8 cellular contexts compared by ENCODE assay signal in genomic region chr19:45059258-45059965, GRCh38. TPM values are rescaled to one million over a fixed set of nuclear protein-coding genes. Genes with fewer than 3 reads are reported as not detected.
A peak's percentile ranks its signal among the peaks of the same experiment; 100 is the strongest.
DNase-seq lines count a peak whose midpoint lies in the region; ATAC-seq and TF ChIP-seq lines count a peak whose summit lies in the region.

No MANE protein-coding gene starts in this region.

- intact Hi-C loops in activated CD8-positive, alpha-beta T cell treated with anti-CD3 and anti-CD28 coated beads for 36 hours (cut with micrococcal nuclease) = no loop called here
- intact Hi-C loops in dorsolateral prefrontal cortex (cut with DNase I) = loop anchor here (1.0 to 10.0 kb wide), 5 partner anchors 15 to 157 kb away; partner anchors contain the start of gene APOE (in 1 of the 2)

- peaks cover 2% of the 10 kb centered on the region for H3K4me1 Mint-ChIP-seq in activated CD8-positive, alpha-beta T cell treated with anti-CD3 and anti-CD28 coated beads for 36 hours (ENCODE audit: low read depth)

- TF ChIP-seq CTCF in HFF-Myc (IDR thresholded peaks at IDR 0.05; ENCODE audit: low read depth, low read length, missing control alignments) (peak; percentile 93), dorsolateral prefrontal cortex (IDR thresholded peaks at IDR 0.05 in 54 of 56, conservative IDR thresholded peaks at IDR 0.05 in 2 of 56; ENCODE audit: low read depth in 1 of 56, partially characterized antibody in 56 of 56) (peak; percentile 74 to 95 (median 90))
- TF ChIP-seq CTCF in activated CD8-positive, alpha-beta T cell treated with anti-CD3 and anti-CD28 coated beads for 36 hours (IDR thresholded peaks at IDR 0.05) = peak; percentile 88

- H3K4me3 Mint-ChIP-seq in activated CD8-positive, alpha-beta T cell treated with anti-CD3 and anti-CD28 coated beads for 36 hours = no peak overlapping the region

- peak; percentile 95 for ATAC-seq in activated CD8-positive, alpha-beta T cell treated with anti-CD3 and anti-CD28 coated beads for 36 hours
- no peak for ATAC-seq in HG03095 (IDR thresholded peaks at IDR 0.05; ENCODE audit: unreplicated experiment)

- H3K4me3 ChIP-seq in HFF-Myc (replicated peaks; ENCODE audit: low read depth, low read length) (no peak overlapping the region), dorsolateral prefrontal cortex (no peak overlapping the region)

- no peaks in the 10 kb centered on the region for H3K9me3 Mint-ChIP-seq in activated CD8-positive, alpha-beta T cell treated with anti-CD3 and anti-CD28 coated beads for 36 hours

- H3K27ac ChIP-seq in dorsolateral prefrontal cortex = peak overlapping the region in 40 of 59 donors; percentile 0 to 75 (median 50)

- DNase-seq in CMK (ENCODE audit: low read depth) = peak; percentile 38
- DNase-seq in HFF-Myc (ENCODE audit: extremely low read depth, low read depth) = peak; percentile 63
- peak; percentile 41 for DNase-seq in NCI-H748 treated with DMSO at 0.1 percent for 48 hours (lab: John Stamatoyannopoulos, UW)
- peak; percentile 92 for DNase-seq in activated CD8-positive, alpha-beta T cell treated with anti-CD3 and anti-CD28 coated beads for 36 hours
- DNase-seq in dorsolateral prefrontal cortex = peak; percentile 46 to 88 (median 74)
- peak; percentile 79 to 88 for DNase-seq in lung microvascular endothelial cell (ENCODE audit: low read depth in 2 of 2)
- peak; percentile 64 for DNase-seq in stimulated activated CD8-positive, alpha-beta memory T cell treated with anti-CD3 and anti-CD28 coated beads, Interleukin-15, amount 100 ng/mL, for 24 hours (ENCODE audit: low read depth)

- no peaks in the 10 kb centered on the region for H3K27me3 Mint-ChIP-seq in activated CD8-positive, alpha-beta T cell treated with anti-CD3 and anti-CD28 coated beads for 36 hours

- peaks cover 49% of the 10 kb centered on the region for H3K36me3 Mint-ChIP-seq in activated CD8-positive, alpha-beta T cell treated with anti-CD3 and anti-CD28 coated beads for 36 hours (ENCODE audit: low read depth)

- CTCF ChIA-PET in activated CD8-positive, alpha-beta T cell treated with anti-CD3 and anti-CD28 coated beads for 36 hours (lab: Charles Lee) = interaction anchor here (0.5 to 2.3 kb wide), 32 partner anchors 9 to 299 kb away, joined by 3 to 27 read pairs (median 6); partner anchors contain the start of genes BLOC1S3, CLASRP, CLPTM1 and GEMIN7

- no peak overlapping the region for H3K27ac Mint-ChIP-seq in activated CD8-positive, alpha-beta T cell treated with anti-CD3 and anti-CD28 coated beads for 36 hours

- no peaks in the 10 kb centered on the region for H3K27me3 ChIP-seq in dorsolateral prefrontal cortex

- POLR2A ChIA-PET in activated CD8-positive, alpha-beta T cell treated with anti-CD3 and anti-CD28 coated beads for 36 hours (lab: Charles Lee) = interaction anchor here (1.1 to 1.7 kb wide), 3 partner anchors 10 to 57 kb away, joined by 3 to 5 read pairs (median 4); partner anchors contain the start of gene CLASRP

RNA-seq across cellular contexts. Expression of gene ZNF296, which starts 16.9 kb away (rescaled TPM):
- 1 to 10 TPM; 5.0 to 6.3 TPM for total RNA-seq in activated CD8-positive, alpha-beta T cell treated with anti-CD3 and anti-CD28 coated beads for 36 hours
- 1 to 10 TPM in 79 of 120 experiments, under 1 TPM in 41; 0.36 to 3.5 (median 1.3) TPM for total RNA-seq in dorsolateral prefrontal cortex
- total RNA-seq in lung microvascular endothelial cell = under 0.01 TPM in 2 replicates

RNA-seq across cellular contexts. Expression of gene GEMIN7, which starts 19.6 kb away (rescaled TPM):
- 10 to 100 TPM; 44.1 to 46.8 TPM for total RNA-seq in activated CD8-positive, alpha-beta T cell treated with anti-CD3 and anti-CD28 coated beads for 36 hours
- 10 to 100 TPM in 115 of 120 experiments, 1 to 10 TPM in 5; 5.0 to 26.4 (median 16.3) TPM for total RNA-seq in dorsolateral prefrontal cortex
- 15.5 and 17.0 TPM in 2 replicates for total RNA-seq in lung microvascular endothelial cell

RNA-seq across cellular contexts. Expression of gene CLASRP, which starts 20.6 kb away (rescaled TPM):
- 10 to 100 TPM; 72.7 to 80.5 TPM for total RNA-seq in activated CD8-positive, alpha-beta T cell treated with anti-CD3 and anti-CD28 coated beads for 36 hours
- total RNA-seq in dorsolateral prefrontal cortex = 100 to 1,000 TPM in 71 of 120 experiments, 10 to 100 TPM in 49; 51.6 to 162 (median 105) TPM
- total RNA-seq in lung microvascular endothelial cell = 5.9 and 9.1 TPM in 2 replicates

RNA-seq across cellular contexts. Expression of gene PPP1R37, which starts 33.6 kb away (rescaled TPM):
- total RNA-seq in activated CD8-positive, alpha-beta T cell treated with anti-CD3 and anti-CD28 coated beads for 36 hours = 10 to 100 TPM; 20.9 to 21.2 TPM
- total RNA-seq in dorsolateral prefrontal cortex (10 to 100 TPM; 33.6 to 77.3 (median 54.0) TPM), lung microvascular endothelial cell (16.3 and 24.0 TPM in 2 replicates)

RNA-seq across cellular contexts. Expression of gene RELB, which starts 58.1 kb away (rescaled TPM):
- total RNA-seq in activated CD8-positive, alpha-beta T cell treated with anti-CD3 and anti-CD28 coated beads for 36 hours = 10 to 100 TPM; 37.6 to 37.9 TPM
- total RNA-seq in dorsolateral prefrontal cortex (10 to 100 TPM in 3 of 120 experiments, 1 to 10 TPM in 117; 1.5 to 13.8 (median 4.1) TPM), lung microvascular endothelial cell (8.1 and 11.1 TPM in 2 replicates)

Comparison
In these comparisons a context has a peak if more than half of its experiments do, and no peak if none do; other contexts are left out.
1. DNase-seq: peak in every context shown above with its lines; median percentile 92 in activated CD8-positive, alpha-beta T cell treated with anti-CD3 and anti-CD28 coated beads for 36 hours; 84 in lung microvascular endothelial cell; 74 in dorsolateral prefrontal cortex; 64 in stimulated activated CD8-positive, alpha-beta memory T cell treated with anti-CD3 and anti-CD28 coated beads, Interleukin-15, amount 100 ng/mL, for 24 hours; 63 in HFF-Myc; 41 in NCI-H748 treated with DMSO at 0.1 percent for 48 hours; 38 in CMK.